ENCODE assay signal across 8 cellular contexts in genomic region chr11:68314203-68314885, GRCh38. TPM values are rescaled to one million over a fixed set of nuclear protein-coding genes. Genes with fewer than 3 reads are reported as not detected.
DNase-seq lines count a peak whose midpoint lies in the region; ATAC-seq and TF ChIP-seq lines count a peak whose summit lies in the region.

No MANE protein-coding gene starts in this region.

- no peaks in the 10 kb centered on the region for H3K9me3 Mint-ChIP-seq in MCF 10A (ENCODE audit: unreplicated experiment)

- CTCF ChIA-PET in AG04449 (lab: Yijun Ruan, JAX) (interaction anchor here (0.8 to 1.6 kb wide), 8 partner anchors 10 to 105 kb away, joined by 3 to 14 read pairs (median 5); no protein-coding TSS in a partner anchor), MCF 10A (lab: Yijun Ruan, JAX) (interaction anchor here (1.0 to 1.4 kb wide), 6 partner anchors 17 to 106 kb away, joined by 3 to 8 read pairs (median 4); partner anchors contain the start of gene C11orf24)

- H3K27me3 Mint-ChIP-seq in MCF 10A (ENCODE audit: insufficient read depth, unreplicated experiment): no peaks in the 10 kb centered on the region

- H3K9ac ChIP-seq in HUES6 (ENCODE audit: low read length): peak overlapping the region; percentile 34

- peaks cover 9% of the 10 kb centered on the region; the same call in 1 of the 2 replicates for H3K27me3 ChIP-seq in HUES6 (ENCODE audit: control insufficient read depth, insufficient read depth, low read length)

- POLR2A ChIA-PET in AG04449 (lab: Yijun Ruan, JAX): interaction anchor here (1.0 kb wide), 1 partner anchor 59 kb away, joined by 5 read pairs; no protein-coding TSS in a partner anchor
- POLR2A ChIA-PET in MCF 10A (lab: Yijun Ruan, JAX): interaction anchor here (0.6 to 4.1 kb wide), 22 partner anchors 10 to 304 kb away, joined by 3 to 66 read pairs (median 6); partner anchors contain the start of genes ALDH3B1, C11orf24 and PPP6R3

- ATAC-seq in HG03571 (IDR thresholded peaks at IDR 0.05; ENCODE audit: unreplicated experiment) (no peak), GM18907 (IDR thresholded peaks at IDR 0.05; ENCODE audit: unreplicated experiment) (no peak), GM18511 (IDR thresholded peaks at IDR 0.05; ENCODE audit: unreplicated experiment) (no peak), GM19324 (IDR thresholded peaks at IDR 0.05; ENCODE audit: low FRiP score, unreplicated experiment) (no peak)

- H3K4me3 Mint-ChIP-seq in MCF 10A (ENCODE audit: unreplicated experiment): peak overlapping the region; percentile 87

- WGBS in mesodermal cell (ENCODE audit: insufficient coverage in 2 of 2), 2 experiments: 33 to 46% methylated on average over 13 to 16 of the region's 17 CpGs

- H3K4me1 ChIP-seq in HUES6 (ENCODE audit: control insufficient read depth, insufficient read depth, low read length): peaks cover 38% of the 10 kb centered on the region
- H3K4me1 ChIP-seq in mesodermal cell (ENCODE audit: control insufficient read depth, insufficient read depth, low read length, poor library complexity, severe bottlenecking): peaks cover 16% of the 10 kb centered on the region

- DNase-seq in AG04449 (ENCODE audit: low read depth, low spot score): no peak
- DNase-seq in MCF 10A (ENCODE audit: unreplicated experiment): peak; percentile 16

- intact Hi-C loops in MCF 10A (cut with micrococcal nuclease): no loop called here

- peaks cover 40% of the 10 kb centered on the region for H3K4me1 Mint-ChIP-seq in MCF 10A (ENCODE audit: insufficient read depth, unreplicated experiment)

- H3K4me3 ChIP-seq in AG04449 (ENCODE audit: low read depth, low read length) (peak overlapping the region; percentile 74), HUES6 (ENCODE audit: low read depth, low read length) (peak overlapping the region; percentile 87), mesodermal cell (ENCODE audit: extremely low read depth, insufficient read depth, low read length, poor library complexity, severe bottlenecking) (peak overlapping the region; percentile 63)

- no peaks in the 10 kb centered on the region for H3K9me3 ChIP-seq in HUES6 (ENCODE audit: control insufficient read depth, insufficient read depth, low read depth, low read length)
- H3K9me3 ChIP-seq in mesodermal cell (ENCODE audit: control insufficient read depth, low read length): no peaks in the 10 kb centered on the region

- TF ChIP-seq CTCF in AG04449 (IDR thresholded peaks at IDR 0.05; ENCODE audit: insufficient read depth, low read length, missing control alignments): no peak
- TF ChIP-seq CTCF in MCF 10A (IDR thresholded peaks at IDR 0.05; ENCODE audit: unreplicated experiment): no peak

- H3K36me3 Mint-ChIP-seq in MCF 10A (ENCODE audit: insufficient read depth, unreplicated experiment): peaks cover 5% of the 10 kb centered on the region

- TSS peak; percentile 77 for BruUV-seq in MCF 10A (replicated peaks; lab: Mats Ljungman, UMichigan)

- H3K36me3 ChIP-seq in HUES6 (ENCODE audit: control insufficient read depth, insufficient read depth, low read length): no peaks in the 10 kb centered on the region
- no peaks in the 10 kb centered on the region for H3K36me3 ChIP-seq in mesodermal cell (ENCODE audit: control insufficient read depth, insufficient read depth, low read length)

- H3K27ac ChIP-seq in HUES6 (ENCODE audit: low read depth, low read length) (peak overlapping the region; percentile 41; the same call in 1 of the 2 replicates), mesodermal cell (ENCODE audit: low read depth, low read length, severe bottlenecking) (peak overlapping the region; percentile 41)

- H3K27ac Mint-ChIP-seq in MCF 10A (ENCODE audit: low read depth, unreplicated experiment): peak overlapping the region; percentile 88

RNA-seq across cellular contexts. Expression of gene LRP5, which starts 2.0 kb away (rescaled TPM):
- total RNA-seq in MCF 10A (2022): 31.6 and 32.8 TPM in 2 replicates
- 40.3 TPM for polyA plus RNA-seq in mesodermal cell (2013, experiment 1 of 2)
- 30.3 TPM for polyA plus RNA-seq in mesodermal cell (2013, experiment 2 of 2)

RNA-seq across cellular contexts. Expression of gene C11orf24, which starts 42.6 kb away (rescaled TPM):
- total RNA-seq in MCF 10A (2022): 58.3 and 69.2 TPM in 2 replicates
- 45.2 TPM for polyA plus RNA-seq in mesodermal cell (2013, experiment 1 of 2)
- 38.9 TPM for polyA plus RNA-seq in mesodermal cell (2013, experiment 2 of 2)
